ENCODE assay signal across 23 cellular contexts in the genomic region with DNA sequence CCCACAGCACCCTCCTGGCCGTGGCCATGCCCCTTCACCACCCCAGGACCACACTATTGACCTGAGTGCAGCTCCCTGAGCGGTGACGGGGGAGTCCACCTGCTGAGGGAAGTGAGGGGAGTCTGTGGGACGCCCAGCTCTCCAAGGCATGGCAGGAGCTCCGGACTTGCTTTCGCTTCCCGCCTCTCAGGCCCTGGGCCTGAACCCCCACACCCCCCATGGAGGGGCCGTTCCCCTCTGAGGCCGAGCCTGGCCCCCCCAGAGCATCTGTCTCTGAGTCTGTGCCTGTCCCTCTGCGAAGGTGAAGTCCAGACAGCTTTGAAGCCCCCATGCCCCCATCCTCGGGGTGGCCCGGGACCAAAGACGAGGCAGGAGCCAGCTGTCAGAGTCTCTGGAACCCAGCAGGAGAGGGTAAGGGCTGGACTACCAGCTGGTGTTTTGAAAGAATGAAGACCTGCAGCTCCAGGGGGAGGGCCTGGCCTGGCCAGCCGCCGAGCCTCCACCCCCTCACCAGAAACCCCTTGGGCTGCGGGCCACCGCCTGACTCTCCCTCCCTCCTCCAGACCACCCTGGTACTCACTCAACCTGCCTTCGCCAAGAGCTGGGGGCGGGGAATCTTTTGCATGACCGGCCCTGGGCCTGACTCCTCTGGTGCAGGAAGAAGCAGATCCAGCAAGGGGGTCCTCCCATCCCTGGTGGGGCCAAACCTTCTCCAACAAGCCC.
DNase-seq lines count a peak whose midpoint lies in the region; ATAC-seq and TF ChIP-seq lines count a peak whose summit lies in the region.
"Had no signal": no experiment of that assay in that cellular context is flagged by ENCODE, and none has a peak within 500 bp of the region (broad histone marks: within the 10 kb centered on the region; RNA-seq: fewer than 3 reads in every experiment).

No MANE protein-coding gene starts in this region.

- H3K27me3 Mint-ChIP-seq in endodermal cell (ENCODE audit: insufficient read depth), result peaks cover 18% of the 10 kb centered on the region
- peaks cover 7% of the 10 kb centered on the region for H3K27me3 Mint-ChIP-seq in mesothelial cell of epicardium (ENCODE audit: low read depth)
- peaks cover 23% of the 10 kb centered on the region for H3K27me3 Mint-ChIP-seq in type B pancreatic cell

- H3K4me3 Mint-ChIP-seq in endodermal cell (no peak overlapping the region), mesothelial cell of epicardium (no peak overlapping the region), type B pancreatic cell (no peak overlapping the region)
- H3K4me3 Mint-ChIP-seq: CD8-positive, alpha-beta memory T cell; immature natural killer cell; memory B cell; neural crest cell; stimulated activated naive CD8-positive, alpha-beta T cell treated with anti-CD3 and anti-CD28 coated beads, Interleukin-15, Interleukin-2, amounts not matched to agents 100 ng/mL and 50 ng/mL, for 24 hours; WTC11 had no signal

- H3K79me2 ChIP-seq in PC-9 (ENCODE audit: low read depth), result no peaks in the 10 kb centered on the region

- H3K27ac Mint-ChIP-seq in endodermal cell, result no peak overlapping the region
- H3K27ac Mint-ChIP-seq in mesothelial cell of epicardium, result peak overlapping the region; percentile 45
- H3K27ac Mint-ChIP-seq in type B pancreatic cell, result no peak overlapping the region
- H3K27ac Mint-ChIP-seq: CD8-positive, alpha-beta memory T cell; immature natural killer cell; memory B cell; stimulated activated naive CD8-positive, alpha-beta T cell treated with anti-CD3 and anti-CD28 coated beads, Interleukin-15, Interleukin-2, amounts not matched to agents 100 ng/mL and 50 ng/mL, for 24 hours; WTC11 had no signal

- no peaks in the 10 kb centered on the region for H4K20me1 ChIP-seq in PC-9 (ENCODE audit: insufficient read depth)

- H3K27ac ChIP-seq in right atrium auricular region, result no peak overlapping the region
- H3K27ac ChIP-seq in endodermal cell (ENCODE audit: low read depth, low read length), result no peak overlapping the region
- H3K27ac ChIP-seq in PC-9, result no peak overlapping the region
- H3K27ac ChIP-seq: GM23248, uterus had no signal

- no peak overlapping the region for H3K4me2 ChIP-seq in PC-9

- H3K36me3 Mint-ChIP-seq in endodermal cell (ENCODE audit: low read depth) (no peaks in the 10 kb centered on the region), mesothelial cell of epicardium (no peaks in the 10 kb centered on the region), type B pancreatic cell (no peaks in the 10 kb centered on the region)
- H3K36me3 Mint-ChIP-seq: CD8-positive, alpha-beta memory T cell; immature natural killer cell; memory B cell had no signal

- CTCF ChIA-PET in PC-9 (lab: Charles Lee), result no interaction called here

- no peak overlapping the region for H3K9ac ChIP-seq in endodermal cell (ENCODE audit: extremely low read depth, low read length, poor library complexity, severe bottlenecking)
- H3K9ac ChIP-seq: GM23248 had no signal

- no peak overlapping the region for H2AFZ ChIP-seq in PC-9
- H2AFZ ChIP-seq: GM23248 had no signal

- ATAC-seq in Right ventricle myocardium inferior, result no peak
- ATAC-seq: WTC11 had no signal

- no peak for TF ChIP-seq CTCF in right atrium auricular region (IDR thresholded peaks at IDR 0.05)
- no peak for TF ChIP-seq CTCF in endodermal cell (conservative IDR thresholded peaks at IDR 0.05)
- no peak for TF ChIP-seq CTCF in mesothelial cell of epicardium (IDR thresholded peaks at IDR 0.05; ENCODE audit: unreplicated experiment)
- TF ChIP-seq CTCF in type B pancreatic cell (conservative IDR thresholded peaks at IDR 0.05), result no peak
- no peak for TF ChIP-seq CTCF in PC-9 (conservative IDR thresholded peaks at IDR 0.05)

- H3K9me3 ChIP-seq in right atrium auricular region (no peaks in the 10 kb centered on the region), endodermal cell (ENCODE audit: control insufficient read depth, low read length) (no peaks in the 10 kb centered on the region), PC-9 (ENCODE audit: insufficient read depth, low read depth) (no peaks in the 10 kb centered on the region)
- H3K9me3 ChIP-seq: uterus had no signal

- H3K27me3 ChIP-seq in right atrium auricular region (peaks cover 0 to 3% of the 10 kb centered on the region in 2 donors), endodermal cell (ENCODE audit: control insufficient read depth, insufficient read depth, low read length, poor library complexity, severe bottlenecking) (no peaks in the 10 kb centered on the region), PC-9 (ENCODE audit: insufficient read depth, low read depth) (peaks cover 94% of the 10 kb centered on the region)
- H3K27me3 ChIP-seq: uterus had no signal

- H3F3A ChIP-seq in PC-9 (ENCODE audit: insufficient read depth, low read depth), result no peaks in the 10 kb centered on the region

- H3K4me3 ChIP-seq in right atrium auricular region (no peak overlapping the region), endodermal cell (ENCODE audit: low read length) (no peak overlapping the region), PC-9 (no peak overlapping the region)
- H3K4me3 ChIP-seq: GM23248, uterus had no signal

- intact Hi-C loops in Right ventricle myocardium inferior (cut with DNase I), result no loop called here
- intact Hi-C loops in PC-9 (cut with micrococcal nuclease; ENCODE audit: unreplicated experiment), result no loop called here

- H3K36me3 ChIP-seq in right atrium auricular region (no peaks in the 10 kb centered on the region), endodermal cell (ENCODE audit: control insufficient read depth, insufficient read depth, low read length) (no peaks in the 10 kb centered on the region), PC-9 (ENCODE audit: low read depth) (no peaks in the 10 kb centered on the region)
- H3K36me3 ChIP-seq: uterus had no signal

- peaks cover 17% of the 10 kb centered on the region for H3K9me3 Mint-ChIP-seq in endodermal cell
- peaks cover 14% of the 10 kb centered on the region for H3K9me3 Mint-ChIP-seq in mesothelial cell of epicardium
- no peaks in the 10 kb centered on the region for H3K9me3 Mint-ChIP-seq in type B pancreatic cell
- H3K9me3 Mint-ChIP-seq: CD8-positive, alpha-beta memory T cell; stimulated activated naive CD8-positive, alpha-beta T cell treated with anti-CD3 and anti-CD28 coated beads, Interleukin-15, Interleukin-2, amounts not matched to agents 100 ng/mL and 50 ng/mL, for 24 hours had no signal

- H3K4me1 Mint-ChIP-seq in endodermal cell (peaks cover 12% of the 10 kb centered on the region), mesothelial cell of epicardium (peaks cover 27% of the 10 kb centered on the region), type B pancreatic cell (ENCODE audit: unreplicated experiment) (peaks cover 10% of the 10 kb centered on the region)
- H3K4me1 Mint-ChIP-seq: CD8-positive, alpha-beta memory T cell; immature natural killer cell; memory B cell; neural crest cell had no signal

- H3K4me1 ChIP-seq in right atrium auricular region (no peaks in the 10 kb centered on the region), endodermal cell (ENCODE audit: control insufficient read depth, insufficient read depth, low read length) (peaks cover 10% of the 10 kb centered on the region), PC-9 (replicated peaks; ENCODE audit: insufficient read depth) (no peaks in the 10 kb centered on the region)
- H3K4me1 ChIP-seq: uterus had no signal

- H3K9me2 ChIP-seq in PC-9 (ENCODE audit: insufficient read depth), result no peaks in the 10 kb centered on the region

- BruUV-seq in PC-9 (replicated peaks; lab: Mats Ljungman, UMichigan), result no TSS peak

- DNase-seq in Right ventricle myocardium inferior (ENCODE audit: missing footprints) (peak; percentile 34), right atrium auricular region (ENCODE audit: low spot score) (no peak), endodermal cell (peak; percentile 47), mesothelial cell of epicardium (ENCODE audit: low spot score in 2 of 2, unreplicated experiment in 2 of 2) (peak in 1 of 2 experiments; percentile 70), type B pancreatic cell (ENCODE audit: extremely low spot score, unreplicated experiment) (peak; percentile 71), COLO668 (lab: John Stamatoyannopoulos, UW; ENCODE audit: unreplicated experiment) (no peak), PC-9 (no peak), GM03348 (ENCODE audit: low spot score) (no peak)
- DNase-seq: activated naive CD4-positive, alpha-beta T cell; amygdala; DND-41; effector memory CD4-positive, alpha-beta T cell; GM23248; immature natural killer cell; MV-4-11; NCI-H1930; SIG-M5 had no signal

- 58 to 72% methylated on average over 4 to 20 of the region's 20 CpGs for WGBS in endodermal cell (ENCODE audit: insufficient coverage in 1 of 2, insufficient read length in 1 of 2), 2 experiments

- POLR2A ChIA-PET in PC-9 (lab: Charles Lee; ENCODE audit: unreplicated experiment), result no interaction called here

Comparison
In these comparisons a context has a peak if more than half of its experiments do, and no peak if none do; other contexts are left out.
1. DNase-seq: peak in Right ventricle myocardium inferior (single experiment), endodermal cell (single experiment) and type B pancreatic cell (single experiment); none in right atrium auricular region (single experiment), COLO668 (single experiment), PC-9 (0 of 2) and GM03348 (single experiment).